ENCODE assay signal across 12 cellular contexts in the genomic region with DNA sequence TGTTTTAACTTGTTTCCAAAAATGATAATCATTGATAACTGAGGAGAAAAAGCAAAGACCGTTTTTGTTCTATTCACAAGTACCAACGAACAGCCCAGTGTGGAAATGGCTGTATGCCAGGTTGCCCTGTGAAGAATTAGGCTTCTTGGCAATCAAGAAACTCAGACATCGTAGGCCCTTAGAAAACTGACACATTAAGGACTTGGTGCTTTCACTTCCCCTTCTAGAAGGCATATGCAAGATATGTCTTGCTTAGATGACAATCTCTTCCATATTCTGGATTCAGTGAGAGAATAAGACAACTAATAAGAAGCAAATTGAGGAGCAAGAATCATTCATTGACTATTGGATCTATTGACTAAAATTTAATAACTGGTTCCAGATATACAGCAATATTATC. TPM values are rescaled to one million over a fixed set of nuclear protein-coding genes. Genes with fewer than 3 reads are reported as not detected.
DNase-seq lines count a peak whose midpoint lies in the region; ATAC-seq and TF ChIP-seq lines count a peak whose summit lies in the region.
"Had no signal": no experiment of that assay in that cellular context is flagged by ENCODE, and none has a peak within 500 bp of the region (broad histone marks: within the 10 kb centered on the region; RNA-seq: fewer than 3 reads in every experiment).

No MANE protein-coding gene starts in this region.

- ATAC-seq in GM19438 (IDR thresholded peaks at IDR 0.05; ENCODE audit: low read depth, unreplicated experiment) = peak; percentile 88
- ATAC-seq in HG03064 (IDR thresholded peaks at IDR 0.05; ENCODE audit: low read depth, unreplicated experiment) = peak; percentile 96
- no peak for ATAC-seq in activated CD8-positive, alpha-beta memory T cell treated with anti-CD3 and anti-CD28 coated beads, Interleukin-2, amount 10 ng/mL, durations not matched to agents 7 days and 5 days
- ATAC-seq in T-helper 17 cell = no peak
- ATAC-seq: heart left ventricle had no signal

- peaks cover 4% of the 10 kb centered on the region for H3K4me1 ChIP-seq in A673 (ENCODE audit: insufficient read depth, low read length, poor library complexity, severe bottlenecking)

- H3K4me1 Mint-ChIP-seq in activated CD8-positive, alpha-beta memory T cell treated with anti-CD3 and anti-CD28 coated beads, Interleukin-2, amount 10 ng/mL, durations not matched to agents 7 days and 5 days = no peaks in the 10 kb centered on the region
- H3K4me1 Mint-ChIP-seq in activated T-cell treated with anti-CD3 and anti-CD28 coated beads, Interleukin-2, amount 50 U/mL, for 24 hours (ENCODE audit: low read depth) = peaks cover 8% of the 10 kb centered on the region
- H3K4me1 Mint-ChIP-seq in T-helper 17 cell = peaks cover 5% of the 10 kb centered on the region

- no peaks in the 10 kb centered on the region for H3K9me3 ChIP-seq in A673 (ENCODE audit: low read depth, low read length, poor library complexity, severe bottlenecking)
- no peaks in the 10 kb centered on the region for H3K9me3 ChIP-seq in T-helper 17 cell (ENCODE audit: control insufficient read depth, low read length, poor library complexity, severe bottlenecking)
- H3K9me3 ChIP-seq: heart left ventricle had no signal

- no peak overlapping the region for H3K27ac ChIP-seq in A673 (ENCODE audit: low read depth, low read length, poor library complexity, severe bottlenecking)
- H3K27ac ChIP-seq: heart left ventricle had no signal

- DNase-seq in A673 (ENCODE audit: low spot score) (peak; percentile 34), SIG-M5 (lab: John Stamatoyannopoulos, UW) (peak; percentile 18), T-helper 17 cell (no peak)
- DNase-seq in stimulated activated CD4-positive, alpha-beta T cell treated with anti-CD3 and anti-CD28 coated beads, Interleukin-4, amount 100 ng/mL, for 4 hours = no peak
- no peak for DNase-seq in activated CD8-positive, alpha-beta memory T cell treated with anti-CD3 and anti-CD28 coated beads, Interleukin-2, amount 10 ng/mL, durations not matched to agents 7 days and 5 days
- no peak for DNase-seq in activated T-cell treated with anti-CD3 and anti-CD28 coated beads, Interleukin-2, amount 50 U/mL, for 24 hours
- DNase-seq: ACHN; activated CD4-positive, alpha-beta T cell treated with anti-CD3 and anti-CD28 coated beads for 48 hours; heart left ventricle; NCI-H2081 treated with DMSO at 0.1 percent for 48 hours had no signal

- H3K27ac Mint-ChIP-seq in activated CD8-positive, alpha-beta memory T cell treated with anti-CD3 and anti-CD28 coated beads, Interleukin-2, amount 10 ng/mL, durations not matched to agents 7 days and 5 days = no peak overlapping the region
- no peak overlapping the region for H3K27ac Mint-ChIP-seq in activated T-cell treated with anti-CD3 and anti-CD28 coated beads, Interleukin-2, amount 50 U/mL, for 24 hours
- H3K27ac Mint-ChIP-seq in T-helper 17 cell = no peak overlapping the region

- no peak overlapping the region for H3K4me3 ChIP-seq in A673 (ENCODE audit: low read depth, low read length, poor library complexity, severe bottlenecking)
- H3K4me3 ChIP-seq: heart left ventricle had no signal

- H3K36me3 Mint-ChIP-seq in activated CD8-positive, alpha-beta memory T cell treated with anti-CD3 and anti-CD28 coated beads, Interleukin-2, amount 10 ng/mL, durations not matched to agents 7 days and 5 days = peaks cover 9% of the 10 kb centered on the region
- peaks cover 21% of the 10 kb centered on the region for H3K36me3 Mint-ChIP-seq in activated T-cell treated with anti-CD3 and anti-CD28 coated beads, Interleukin-2, amount 50 U/mL, for 24 hours (ENCODE audit: low read depth)
- no peaks in the 10 kb centered on the region for H3K36me3 Mint-ChIP-seq in T-helper 17 cell (ENCODE audit: low read depth)

- BruUV-seq in A673 (replicated peaks; lab: Mats Ljungman, UMichigan) = no TSS peak

- H3K9me3 Mint-ChIP-seq in activated CD8-positive, alpha-beta memory T cell treated with anti-CD3 and anti-CD28 coated beads, Interleukin-2, amount 10 ng/mL, durations not matched to agents 7 days and 5 days (ENCODE audit: low read depth) = no peaks in the 10 kb centered on the region
- no peaks in the 10 kb centered on the region for H3K9me3 Mint-ChIP-seq in activated T-cell treated with anti-CD3 and anti-CD28 coated beads, Interleukin-2, amount 50 U/mL, for 24 hours

- intact Hi-C loops in A673 (cut with micrococcal nuclease; ENCODE audit: unreplicated experiment) = no loop called here

- no peaks in the 10 kb centered on the region for H3K27me3 ChIP-seq in A673 (replicated peaks; ENCODE audit: insufficient read depth, low read depth, low read length, poor library complexity)
- H3K27me3 ChIP-seq: heart left ventricle had no signal

- TF ChIP-seq CTCF in A673 (conservative IDR thresholded peaks at IDR 0.05; ENCODE audit: low read depth, low read length) = no peak

- no peaks in the 10 kb centered on the region for H3K27me3 Mint-ChIP-seq in activated CD8-positive, alpha-beta memory T cell treated with anti-CD3 and anti-CD28 coated beads, Interleukin-2, amount 10 ng/mL, durations not matched to agents 7 days and 5 days
- H3K27me3 Mint-ChIP-seq in activated T-cell treated with anti-CD3 and anti-CD28 coated beads, Interleukin-2, amount 50 U/mL, for 24 hours = no peaks in the 10 kb centered on the region
- H3K27me3 Mint-ChIP-seq in T-helper 17 cell = no peaks in the 10 kb centered on the region

- no peaks in the 10 kb centered on the region for H3K36me3 ChIP-seq in A673 (ENCODE audit: insufficient read depth, low read length, poor library complexity, severe bottlenecking)

- no peak overlapping the region for H3K4me3 Mint-ChIP-seq in activated CD8-positive, alpha-beta memory T cell treated with anti-CD3 and anti-CD28 coated beads, Interleukin-2, amount 10 ng/mL, durations not matched to agents 7 days and 5 days
- no peak overlapping the region for H3K4me3 Mint-ChIP-seq in activated T-cell treated with anti-CD3 and anti-CD28 coated beads, Interleukin-2, amount 50 U/mL, for 24 hours
- no peak overlapping the region for H3K4me3 Mint-ChIP-seq in T-helper 17 cell

- CTCF ChIA-PET in A673 (lab: Charles Lee) = no interaction called here
- CTCF ChIA-PET in activated CD8-positive, alpha-beta memory T cell treated with anti-CD3 and anti-CD28 coated beads, Interleukin-2, amount 10 ng/mL, durations not matched to agents 7 days and 5 days (lab: Charles Lee) = no interaction called here

- POLR2A ChIA-PET in A673 (lab: Charles Lee; ENCODE audit: low non-redundant PET) = no interaction called here

RNA-seq across cellular contexts. Expression of gene ANAPC10, which starts 56.6 kb away (rescaled TPM):
- total RNA-seq in A673 (2021) (27.6 and 30.5 TPM in 2 replicates), T-helper 17 cell (10 to 100 TPM; 22.2 to 22.7 TPM)
- total RNA-seq in activated CD8-positive, alpha-beta memory T cell treated with anti-CD3 and anti-CD28 coated beads, Interleukin-2, amount 10 ng/mL, durations not matched to agents 7 days and 5 days = 10 to 100 TPM; 26.2 to 28.5 TPM

RNA-seq across cellular contexts. Expression of gene ABCE1, which starts 56.7 kb away (rescaled TPM):
- 149 and 163 TPM in 2 replicates for total RNA-seq in A673 (2021)
- 10 to 100 TPM; 64.7 to 97.4 TPM for total RNA-seq in activated CD8-positive, alpha-beta memory T cell treated with anti-CD3 and anti-CD28 coated beads, Interleukin-2, amount 10 ng/mL, durations not matched to agents 7 days and 5 days
- total RNA-seq in T-helper 17 cell = 10 to 100 TPM; 39.6 to 43.4 TPM

Comparison
In these comparisons a context has a peak if more than half of its experiments do, and no peak if none do; other contexts are left out.
1. DNase-seq: peak in A673 (single experiment) and SIG-M5 (single experiment); none in stimulated activated CD4-positive, alpha-beta T cell treated with anti-CD3 and anti-CD28 coated beads, Interleukin-4, amount 100 ng/mL, for 4 hours (0 of 2), activated CD8-positive, alpha-beta memory T cell treated with anti-CD3 and anti-CD28 coated beads, Interleukin-2, amount 10 ng/mL, durations not matched to agents 7 days and 5 days (single experiment), activated T-cell treated with anti-CD3 and anti-CD28 coated beads, Interleukin-2, amount 50 U/mL, for 24 hours (single experiment) and T-helper 17 cell (0 of 3).
2. ATAC-seq: peak in GM19438 (single experiment) and HG03064 (single experiment); none in activated CD8-positive, alpha-beta memory T cell treated with anti-CD3 and anti-CD28 coated beads, Interleukin-2, amount 10 ng/mL, durations not matched to agents 7 days and 5 days (single experiment) and T-helper 17 cell (single experiment).